In the genomic region with DNA sequence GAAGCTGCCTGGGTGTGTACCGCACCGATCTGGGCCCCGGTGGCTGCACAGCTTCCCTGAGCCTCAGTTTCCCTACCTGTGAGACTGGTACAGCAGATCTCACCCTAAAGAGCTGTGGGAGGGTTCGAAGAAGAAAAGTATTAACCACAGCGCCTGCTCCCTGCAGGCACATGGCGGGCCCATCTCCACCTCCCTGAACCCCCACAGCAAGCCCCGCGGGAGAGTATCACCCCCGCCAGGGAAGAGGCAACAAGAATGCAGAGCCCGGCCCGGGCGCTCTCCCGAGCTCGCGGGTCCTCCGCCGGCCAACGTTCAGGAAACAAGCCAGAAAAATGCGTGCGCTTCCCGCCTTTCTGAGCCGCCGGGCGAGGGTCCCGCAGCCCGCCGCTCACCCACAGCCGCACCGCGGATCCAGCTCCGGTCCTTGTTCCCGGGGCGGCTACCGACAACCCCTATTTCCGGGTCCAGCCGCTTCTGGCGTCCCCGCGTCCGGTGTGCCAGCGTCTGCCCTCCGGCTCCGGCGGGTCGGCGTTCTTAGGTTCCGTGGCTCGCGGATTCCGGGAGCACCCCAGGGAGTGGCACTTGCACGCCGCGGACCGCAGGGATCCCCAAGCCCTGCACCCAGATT, we compare ENCODE assay signal across 8 cellular contexts. TPM values are rescaled to one million over a fixed set of nuclear protein-coding genes. Genes with fewer than 3 reads are reported as not detected.
DNase-seq lines count a peak whose midpoint lies in the region; ATAC-seq and TF ChIP-seq lines count a peak whose summit lies in the region.

A gene with protein sequence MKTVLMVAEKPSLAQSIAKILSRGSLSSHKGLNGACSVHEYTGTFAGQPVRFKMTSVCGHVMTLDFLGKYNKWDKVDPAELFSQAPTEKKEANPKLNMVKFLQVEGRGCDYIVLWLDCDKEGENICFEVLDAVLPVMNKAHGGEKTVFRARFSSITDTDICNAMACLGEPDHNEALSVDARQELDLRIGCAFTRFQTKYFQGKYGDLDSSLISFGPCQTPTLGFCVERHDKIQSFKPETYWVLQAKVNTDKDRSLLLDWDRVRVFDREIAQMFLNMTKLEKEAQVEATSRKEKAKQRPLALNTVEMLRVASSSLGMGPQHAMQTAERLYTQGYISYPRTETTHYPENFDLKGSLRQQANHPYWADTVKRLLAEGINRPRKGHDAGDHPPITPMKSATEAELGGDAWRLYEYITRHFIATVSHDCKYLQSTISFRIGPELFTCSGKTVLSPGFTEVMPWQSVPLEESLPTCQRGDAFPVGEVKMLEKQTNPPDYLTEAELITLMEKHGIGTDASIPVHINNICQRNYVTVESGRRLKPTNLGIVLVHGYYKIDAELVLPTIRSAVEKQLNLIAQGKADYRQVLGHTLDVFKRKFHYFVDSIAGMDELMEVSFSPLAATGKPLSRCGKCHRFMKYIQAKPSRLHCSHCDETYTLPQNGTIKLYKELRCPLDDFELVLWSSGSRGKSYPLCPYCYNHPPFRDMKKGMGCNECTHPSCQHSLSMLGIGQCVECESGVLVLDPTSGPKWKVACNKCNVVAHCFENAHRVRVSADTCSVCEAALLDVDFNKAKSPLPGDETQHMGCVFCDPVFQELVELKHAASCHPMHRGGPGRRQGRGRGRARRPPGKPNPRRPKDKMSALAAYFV (minus strand): TSS at position 450 of the 628 bp plus-strand sequence. CDS start 7,078 bp downstream, outside the sequence.

- DNase-seq in SIG-M5 treated with dmso at 0.1 percent for 504 hours (lab: John Stamatoyannopoulos, UW; ENCODE audit: unreplicated experiment) = peak; percentile 72
- no peak for DNase-seq in SIG-M5 (lab: John Stamatoyannopoulos, UW)
- DNase-seq in Jurkat, Clone E6-1 (ENCODE audit: low read depth, low spot score) = peak; percentile 74
- peak; percentile 85 for DNase-seq in RKO (ENCODE audit: low spot score)
- DNase-seq in activated T-helper 1 cell treated with anti-CD3 and anti-CD28 coated beads, Interleukin-12 subunit alpha, Interleukin-12 subunit beta, Interleukin-2, Interleukin-4 antibody, amounts not matched to agents 30 ng/mL and 10 ng/mL and 1 ng/mL, durations not matched to agents 14 hours and 24 hours and 36 hours (ENCODE audit: low spot score) = peak; percentile 79
- peak; percentile 76 to 78 for DNase-seq in fibroblast of lung (ENCODE audit: low read depth in 2 of 2)
- peak; percentile 66 to 87 (median 74) for DNase-seq in naive thymus-derived CD4-positive, alpha-beta T cell
- DNase-seq in stimulated activated effector memory CD8-positive, alpha-beta T cell treated with anti-CD3 and anti-CD28 coated beads, Interleukin-12 subunit alpha, Interleukin-12 subunit beta, amount 100 ng/mL, for 72 hours (ENCODE audit: low spot score in 2 of 2) = peak; percentile 84 to 92

- H3K27ac ChIP-seq in fibroblast of lung (ENCODE audit: insufficient read depth, low read length) = peak within 1 kb of the TSS; percentile 82
- H3K27ac ChIP-seq in naive thymus-derived CD4-positive, alpha-beta T cell (ENCODE audit: low read depth, low read length) = peak within 1 kb of the TSS; percentile 86

- peak; percentile 95 for ATAC-seq in naive thymus-derived CD4-positive, alpha-beta T cell
- ATAC-seq in stimulated activated effector memory CD8-positive, alpha-beta T cell treated with anti-CD3 and anti-CD28 coated beads, Interleukin-12 subunit alpha, Interleukin-12 subunit beta, amount 100 ng/mL, for 72 hours = peak; percentile 95

- peaks cover 15% of the 10 kb centered on the region for H3K4me1 Mint-ChIP-seq in activated T-helper 1 cell treated with anti-CD3 and anti-CD28 coated beads, Interleukin-12 subunit alpha, Interleukin-12 subunit beta, Interleukin-2, Interleukin-4 antibody, amounts not matched to agents 30 ng/mL and 10 ng/mL and 1 ng/mL, durations not matched to agents 14 hours and 24 hours and 36 hours (ENCODE audit: low read depth)
- peaks cover 14 to 51% (median 47%) of the 10 kb centered on the region in 7 donors for H3K4me1 Mint-ChIP-seq in naive thymus-derived CD4-positive, alpha-beta T cell
- H3K4me1 Mint-ChIP-seq in stimulated activated effector memory CD8-positive, alpha-beta T cell treated with anti-CD3 and anti-CD28 coated beads, Interleukin-12 subunit alpha, Interleukin-12 subunit beta, amount 100 ng/mL, for 72 hours = peaks cover 36% of the 10 kb centered on the region

- H3K27me3 Mint-ChIP-seq in activated T-helper 1 cell treated with anti-CD3 and anti-CD28 coated beads, Interleukin-12 subunit alpha, Interleukin-12 subunit beta, Interleukin-2, Interleukin-4 antibody, amounts not matched to agents 30 ng/mL and 10 ng/mL and 1 ng/mL, durations not matched to agents 14 hours and 24 hours and 36 hours (ENCODE audit: insufficient read depth) = no peaks in the 10 kb centered on the region
- H3K27me3 Mint-ChIP-seq in naive thymus-derived CD4-positive, alpha-beta T cell = no peaks in the 10 kb centered on the region

- H3K9me3 Mint-ChIP-seq in activated T-helper 1 cell treated with anti-CD3 and anti-CD28 coated beads, Interleukin-12 subunit alpha, Interleukin-12 subunit beta, Interleukin-2, Interleukin-4 antibody, amounts not matched to agents 30 ng/mL and 10 ng/mL and 1 ng/mL, durations not matched to agents 14 hours and 24 hours and 36 hours = no peaks in the 10 kb centered on the region
- H3K9me3 Mint-ChIP-seq in naive thymus-derived CD4-positive, alpha-beta T cell = no peaks in the 10 kb centered on the region
- H3K9me3 Mint-ChIP-seq in stimulated activated effector memory CD8-positive, alpha-beta T cell treated with anti-CD3 and anti-CD28 coated beads, Interleukin-12 subunit alpha, Interleukin-12 subunit beta, amount 100 ng/mL, for 72 hours = no peaks in the 10 kb centered on the region

- no peaks in the 10 kb centered on the region for H3K9me3 ChIP-seq in fibroblast of lung (ENCODE audit: control insufficient read depth, insufficient read depth, low read depth, low read length)
- no peaks in the 10 kb centered on the region for H3K9me3 ChIP-seq in naive thymus-derived CD4-positive, alpha-beta T cell (ENCODE audit: control insufficient read depth in 2 of 3, low read length in 3 of 3)

- intact Hi-C loops in activated T-helper 1 cell treated with anti-CD3 and anti-CD28 coated beads, Interleukin-12 subunit alpha, Interleukin-12 subunit beta, Interleukin-2, Interleukin-4 antibody, amounts not matched to agents 30 ng/mL and 10 ng/mL and 1 ng/mL, durations not matched to agents 14 hours and 24 hours and 36 hours (cut with micrococcal nuclease) = loop anchor here (1.0 to 5.0 kb wide), 2 partner anchors 10 to 45 kb away; no protein-coding TSS in a partner anchor
- intact Hi-C loops in naive thymus-derived CD4-positive, alpha-beta T cell (cut with micrococcal nuclease) = loop anchor here in 1 of 2 donors (5.0 kb wide), 1 partner anchor 35 kb away; no protein-coding TSS in a partner anchor

- peak within 1 kb of the TSS; percentile 96 for H3K4me3 ChIP-seq in Jurkat, Clone E6-1 (ENCODE audit: low read length)
- peak within 1 kb of the TSS; percentile 79 to 97 (median 89) for H3K4me3 ChIP-seq in fibroblast of lung (replicated peaks in 1 of 4; ENCODE audit: control extremely low read depth in 1 of 4, insufficient read depth in 1 of 4, low read depth in 3 of 4, low read length in 4 of 4)
- peak within 1 kb of the TSS; percentile 90 for H3K4me3 ChIP-seq in naive thymus-derived CD4-positive, alpha-beta T cell (ENCODE audit: low read length)

- peaks cover 2% of the 10 kb centered on the region for H3K36me3 Mint-ChIP-seq in activated T-helper 1 cell treated with anti-CD3 and anti-CD28 coated beads, Interleukin-12 subunit alpha, Interleukin-12 subunit beta, Interleukin-2, Interleukin-4 antibody, amounts not matched to agents 30 ng/mL and 10 ng/mL and 1 ng/mL, durations not matched to agents 14 hours and 24 hours and 36 hours (ENCODE audit: low read depth)
- H3K36me3 Mint-ChIP-seq in naive thymus-derived CD4-positive, alpha-beta T cell = no peaks in the 10 kb centered on the region
- H3K36me3 Mint-ChIP-seq in stimulated activated effector memory CD8-positive, alpha-beta T cell treated with anti-CD3 and anti-CD28 coated beads, Interleukin-12 subunit alpha, Interleukin-12 subunit beta, amount 100 ng/mL, for 72 hours = peaks cover 10% of the 10 kb centered on the region

- H4K20me1 ChIP-seq in fibroblast of lung (ENCODE audit: control insufficient read depth, extremely low read depth, insufficient read depth, low read length) = no peaks in the 10 kb centered on the region

- CTCF ChIA-PET in naive thymus-derived CD4-positive, alpha-beta T cell (lab: Charles Lee) = interaction anchor here (0.7 to 1.5 kb wide), 3 partner anchors 10 to 263 kb away, joined by 3 to 6 read pairs (median 3); no protein-coding TSS in a partner anchor

- peaks cover 25% of the 10 kb centered on the region for H3K79me2 ChIP-seq in fibroblast of lung (ENCODE audit: control insufficient read depth, insufficient read depth, low read length)

- no peak for TF ChIP-seq CTCF in fibroblast of lung (conservative IDR thresholded peaks at IDR 0.05 in 1 of 2, IDR thresholded peaks at IDR 0.05 in 1 of 2; ENCODE audit: low read depth in 1 of 2, low read length in 2 of 2)

- peaks cover 3% of the 10 kb centered on the region for H3K36me3 ChIP-seq in fibroblast of lung (ENCODE audit: control insufficient read depth, insufficient read depth, low read length)
- H3K36me3 ChIP-seq in naive thymus-derived CD4-positive, alpha-beta T cell (ENCODE audit: control insufficient read depth in 2 of 3, insufficient read depth in 3 of 3, low read length in 3 of 3) = peaks cover 0 to 17% (median 0%) of the 10 kb centered on the region in 3 experiments

- H3K4me3 Mint-ChIP-seq in activated T-helper 1 cell treated with anti-CD3 and anti-CD28 coated beads, Interleukin-12 subunit alpha, Interleukin-12 subunit beta, Interleukin-2, Interleukin-4 antibody, amounts not matched to agents 30 ng/mL and 10 ng/mL and 1 ng/mL, durations not matched to agents 14 hours and 24 hours and 36 hours = peak within 1 kb of the TSS; percentile 89
- H3K4me3 Mint-ChIP-seq in naive thymus-derived CD4-positive, alpha-beta T cell = peak within 1 kb of the TSS; percentile 86 to 92 (median 89)
- peak within 1 kb of the TSS; percentile 82 for H3K4me3 Mint-ChIP-seq in stimulated activated effector memory CD8-positive, alpha-beta T cell treated with anti-CD3 and anti-CD28 coated beads, Interleukin-12 subunit alpha, Interleukin-12 subunit beta, amount 100 ng/mL, for 72 hours

- H3K27me3 ChIP-seq in fibroblast of lung (ENCODE audit: control insufficient read depth, insufficient read depth, low read length) = no peaks in the 10 kb centered on the region
- no peaks in the 10 kb centered on the region for H3K27me3 ChIP-seq in naive thymus-derived CD4-positive, alpha-beta T cell (ENCODE audit: control insufficient read depth in 2 of 2, insufficient read depth in 2 of 2, low read length in 2 of 2)

- peak within 1 kb of the TSS; percentile 96 for H3K4me2 ChIP-seq in fibroblast of lung (ENCODE audit: extremely low read depth, insufficient read depth, low read length)

- peak within 1 kb of the TSS; percentile 91 for H3K9ac ChIP-seq in fibroblast of lung (ENCODE audit: insufficient read depth, low read length)

- H3K27ac Mint-ChIP-seq in activated T-helper 1 cell treated with anti-CD3 and anti-CD28 coated beads, Interleukin-12 subunit alpha, Interleukin-12 subunit beta, Interleukin-2, Interleukin-4 antibody, amounts not matched to agents 30 ng/mL and 10 ng/mL and 1 ng/mL, durations not matched to agents 14 hours and 24 hours and 36 hours = peak within 1 kb of the TSS; percentile 52
- H3K27ac Mint-ChIP-seq in naive thymus-derived CD4-positive, alpha-beta T cell = peak within 1 kb of the TSS; percentile 81 to 94 (median 87)
- peak within 1 kb of the TSS; percentile 90 for H3K27ac Mint-ChIP-seq in stimulated activated effector memory CD8-positive, alpha-beta T cell treated with anti-CD3 and anti-CD28 coated beads, Interleukin-12 subunit alpha, Interleukin-12 subunit beta, amount 100 ng/mL, for 72 hours

- peaks cover 3% of the 10 kb centered on the region for H3K4me1 ChIP-seq in fibroblast of lung (ENCODE audit: control insufficient read depth, extremely low read depth, insufficient read depth, low read length)
- H3K4me1 ChIP-seq in naive thymus-derived CD4-positive, alpha-beta T cell (ENCODE audit: control insufficient read depth in 2 of 2, insufficient read depth in 2 of 2, low read length in 2 of 2) = peaks cover 12% of the 10 kb centered on the region in 2 donors

- peak within 1 kb of the TSS; percentile 70 for H2AFZ ChIP-seq in fibroblast of lung (ENCODE audit: low read length)

- POLR2A ChIA-PET in naive thymus-derived CD4-positive, alpha-beta T cell (lab: Charles Lee) = interaction anchor here (0.6 to 1.9 kb wide), 6 partner anchors 9 to 1085 kb away, joined by 3 to 6 read pairs (median 4); no protein-coding TSS in a partner anchor

RNA-seq across cellular contexts. Expression of the gene that starts here (rescaled TPM):
- 45.6 TPM for polyA plus RNA-seq in Jurkat, Clone E6-1 (2012; ENCODE audit: insufficient read depth, insufficient read length)
- 48.4 and 51.9 TPM in 2 replicates for total RNA-seq in activated T-helper 1 cell treated with anti-CD3 and anti-CD28 coated beads, Interleukin-12 subunit alpha, Interleukin-12 subunit beta, Interleukin-2, Interleukin-4 antibody, amounts not matched to agents 30 ng/mL and 10 ng/mL and 1 ng/mL, durations not matched to agents 14 hours and 24 hours and 36 hours
- 16.5 and 18.2 TPM in 2 replicates for total RNA-seq in fibroblast of lung
- polyA plus RNA-seq in fibroblast of lung = 7.4 and 9.6 TPM in 2 replicates
- 9.7 and 14.0 TPM in 2 replicates for polyA plus RNA-seq in fibroblast of lung (2012)
- 23.9 and 26.0 TPM in 2 replicates for polyA minus RNA-seq in fibroblast of lung (ENCODE audit: low replicate concordance)
- total RNA-seq in naive thymus-derived CD4-positive, alpha-beta T cell = 10 to 100 TPM; 43.4 to 80.5 (median 59.1) TPM
- polyA plus RNA-seq in naive thymus-derived CD4-positive, alpha-beta T cell = 10 to 100 TPM in 1 of 2 donors, 1 to 10 TPM in 1; 8.4 to 16.2 TPM
